27 cellular contexts compared by ENCODE assay signal in the genomic region with DNA sequence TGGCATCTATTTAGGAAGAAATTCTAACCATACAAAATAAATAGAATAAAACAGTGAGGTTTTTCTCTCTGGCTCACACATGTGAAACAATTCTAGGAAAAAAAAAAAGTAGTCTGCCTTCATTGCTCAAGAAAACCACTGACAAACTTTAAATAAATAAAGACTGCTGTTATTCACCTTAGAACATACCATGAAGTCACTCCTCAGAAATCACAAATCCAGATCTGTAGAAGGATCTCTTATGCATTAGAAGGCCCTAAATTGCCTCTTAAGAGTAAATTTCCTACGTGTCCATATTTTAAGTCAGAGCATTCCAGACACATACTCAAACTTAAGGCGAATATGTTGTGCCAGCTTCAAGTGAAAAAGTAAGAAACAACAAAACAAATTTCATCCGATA.
"Had no signal": no experiment of that assay in that cellular context is flagged by ENCODE, and none has a peak within 500 bp of the region (broad histone marks: within the 10 kb centered on the region; RNA-seq: fewer than 3 reads in every experiment).

No MANE protein-coding gene starts in this region.

- H3K27ac ChIP-seq: gastrocnemius medialis, left ventricle myocardium inferior, lower lobe of right lung, neural progenitor cell, parathyroid adenoma, psoas muscle, right lobe of liver, spleen, stomach, thoracic aorta, transverse colon had no signal

- FAIRE-seq: colon, endothelial cell of umbilical vein had no signal

- H3K36me3 ChIP-seq: gastrocnemius medialis, left ventricle myocardium inferior, lower lobe of right lung, neural progenitor cell, right lobe of liver, spleen, stomach, thoracic aorta, transverse colon had no signal

- H3K4me1 ChIP-seq: gastrocnemius medialis, left ventricle myocardium inferior, lower lobe of right lung, neural progenitor cell, parathyroid adenoma, psoas muscle, spleen, stomach, transverse colon had no signal

- H3K4me2 ChIP-seq: neural progenitor cell had no signal

- H3K9me3 ChIP-seq: gastrocnemius medialis, lower lobe of right lung, psoas muscle, right lobe of liver, stomach, thoracic aorta had no signal

- H2AFZ ChIP-seq: neural progenitor cell, parathyroid adenoma had no signal

- H3K9me3 Mint-ChIP-seq: dendritic cell treated with granulocyte-macrophage colony-stimulating factor and Interleukin-4, amounts not matched to agents 40 ng/mL and 50 ng/mL, for 4 days had no signal

- H3K79me2 ChIP-seq: parathyroid adenoma had no signal

- H3K4me1 Mint-ChIP-seq: immature natural killer cell, memory B cell had no signal

- H3K4me3 Mint-ChIP-seq: dendritic cell treated with granulocyte-macrophage colony-stimulating factor and Interleukin-4, amounts not matched to agents 40 ng/mL and 50 ng/mL, for 4 days; immature natural killer cell; memory B cell; natural killer cell treated with Interleukin-12 subunit alpha and Interleukin-12 subunit beta and Interleukin-15 and Interleukin-18, amount 100 ng/mL, for 72 hours; neural progenitor cell had no signal

- H3K4me3 ChIP-seq: gastrocnemius medialis, left ventricle myocardium inferior, lower lobe of right lung, neural progenitor cell, psoas muscle, right lobe of liver, spleen, stomach, thoracic aorta, transverse colon had no signal

- H3K36me3 Mint-ChIP-seq: immature natural killer cell, memory B cell had no signal

- ATAC-seq: gastrocnemius medialis; left cardiac atrium; lower lobe of right lung; natural killer cell treated with Interleukin-12 subunit alpha and Interleukin-12 subunit beta and Interleukin-15 and Interleukin-18, amount 100 ng/mL, for 72 hours; psoas muscle; right lobe of liver had no signal

- H3K27ac Mint-ChIP-seq: dendritic cell treated with granulocyte-macrophage colony-stimulating factor and Interleukin-4, amounts not matched to agents 40 ng/mL and 50 ng/mL, for 4 days; immature natural killer cell; memory B cell; natural killer cell treated with Interleukin-12 subunit alpha and Interleukin-12 subunit beta and Interleukin-15 and Interleukin-18, amount 100 ng/mL, for 72 hours; neural progenitor cell had no signal

- H3K27me3 ChIP-seq: gastrocnemius medialis, neural progenitor cell, right lobe of liver, spleen, stomach, transverse colon had no signal

- H3K27me3 Mint-ChIP-seq: dendritic cell treated with granulocyte-macrophage colony-stimulating factor and Interleukin-4, amounts not matched to agents 40 ng/mL and 50 ng/mL, for 4 days; memory B cell; natural killer cell treated with Interleukin-12 subunit alpha and Interleukin-12 subunit beta and Interleukin-15 and Interleukin-18, amount 100 ng/mL, for 72 hours had no signal

- DNase-seq: erythroblast; gastrocnemius medialis; immature natural killer cell; kidney; left cardiac atrium; left ventricle myocardium inferior; lower lobe of right lung; midbrain; occipital lobe; psoas muscle; retina; right lobe of liver; spleen; stimulated activated CD4-positive, alpha-beta T cell treated with anti-CD3 and anti-CD28 coated beads, Interleukin-15, amount 100 ng/mL, for 24 hours; stimulated activated CD4-positive, alpha-beta T cell treated with anti-CD3 and anti-CD28 coated beads, Interleukin-1b, Interleukin-23, amount 100 ng/mL, for 48 hours; stimulated activated naive CD4-positive, alpha-beta T cell; stomach; substantia nigra; transverse colon had no signal

- H3K9ac ChIP-seq: neural progenitor cell, parathyroid adenoma had no signal
